In genomic region chr13:28719227-28719562, GRCh38 we compare ENCODE assay signal across 1 cellular context.
TF ChIP-seq lines count a peak whose summit lies in the region.

No MANE protein-coding gene starts in this region.

TF ChIP-seq in IMR-90, 13 proteins besides CTCF, POLR2A, EP300 and RAD21 (continued from another document):
- TF ChIP-seq ELK1 (IDR thresholded peaks at IDR 0.05; ENCODE audit: borderline replicate concordance, low read depth, low read length) (no peak), NFE2L2 (IDR thresholded peaks at IDR 0.05; ENCODE audit: low read depth, low read length) (no peak), BHLHE40 (IDR thresholded peaks at IDR 0.05; ENCODE audit: low read depth, low read length) (no peak), MXI1 (IDR thresholded peaks at IDR 0.05; ENCODE audit: borderline replicate concordance, low read depth, low read length) (no peak), FOS (IDR thresholded peaks at IDR 0.05; ENCODE audit: low read depth, low read length) (no peak), MAZ (IDR thresholded peaks at IDR 0.05; ENCODE audit: borderline replicate concordance, low read depth, low read length) (no peak)
